In the genomic region with DNA sequence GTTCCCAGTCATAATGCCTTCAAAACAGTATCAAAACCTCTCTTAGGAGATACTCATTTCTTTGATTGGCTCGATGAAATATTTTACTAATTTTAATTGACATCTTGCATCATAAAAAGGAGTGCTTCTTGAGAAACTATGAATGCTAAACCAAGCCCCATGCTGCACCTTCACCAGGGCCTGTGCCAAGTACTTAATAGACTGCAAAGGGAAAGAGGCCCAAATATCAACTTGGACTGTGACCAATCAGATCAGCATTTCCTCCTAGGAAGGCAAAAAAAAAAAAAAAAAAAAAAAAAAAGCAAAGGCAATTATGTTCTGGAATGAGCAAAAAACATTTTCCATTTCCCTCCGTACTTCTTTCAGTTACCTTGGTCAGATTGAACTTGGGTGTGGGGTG, we compare ENCODE assay signal across 16 cellular contexts.
"Had no signal": no experiment of that assay in that cellular context is flagged by ENCODE, and none has a peak within 500 bp of the region (broad histone marks: within the 10 kb centered on the region; RNA-seq: fewer than 3 reads in every experiment).

No MANE protein-coding gene starts in this region.

- H3K27ac ChIP-seq: cardiac muscle cell, prostate gland, right atrium auricular region, spleen, testis, WERI-Rb-1 had no signal

- H3K27me3 ChIP-seq: cardiac muscle cell, right atrium auricular region, spleen, testis had no signal

- DNase-seq: activated CD4-positive, alpha-beta T cell treated with anti-CD3 and anti-CD28 coated beads, Interleukin-2, amount 50 U/mL, for 1 hour; activated CD4-positive, CD25-positive, alpha-beta regulatory T cell treated with anti-CD3 and anti-CD28 coated beads, Interleukin-2, amount 50 U/mL, for 72 hours; activated CD8-positive, alpha-beta memory T cell treated with anti-CD3 and anti-CD28 coated beads, Interleukin-2, amount 50 U/mL, for 48 hours; activated naive CD4-positive, alpha-beta T cell treated with anti-CD3 and anti-CD28 coated beads for 36 hours; activated T-cell treated with anti-CD3 and anti-CD28 coated beads, Interleukin-2, amount 50 U/mL, for 4 hours; amygdala; foreskin melanocyte; midbrain; spleen; stimulated activated CD4-positive, alpha-beta T cell treated with anti-CD3 and anti-CD28 coated beads, Interleukin-4, amount 100 ng/mL, for 1 hour; stimulated activated naive CD4-positive, alpha-beta T cell; testis; WERI-Rb-1 had no signal

- H3K4me3 ChIP-seq: cardiac muscle cell, prostate gland, right atrium auricular region, spleen, testis had no signal
